Comparison of ENCODE assay signal across 1 cellular context in the genomic region with DNA sequence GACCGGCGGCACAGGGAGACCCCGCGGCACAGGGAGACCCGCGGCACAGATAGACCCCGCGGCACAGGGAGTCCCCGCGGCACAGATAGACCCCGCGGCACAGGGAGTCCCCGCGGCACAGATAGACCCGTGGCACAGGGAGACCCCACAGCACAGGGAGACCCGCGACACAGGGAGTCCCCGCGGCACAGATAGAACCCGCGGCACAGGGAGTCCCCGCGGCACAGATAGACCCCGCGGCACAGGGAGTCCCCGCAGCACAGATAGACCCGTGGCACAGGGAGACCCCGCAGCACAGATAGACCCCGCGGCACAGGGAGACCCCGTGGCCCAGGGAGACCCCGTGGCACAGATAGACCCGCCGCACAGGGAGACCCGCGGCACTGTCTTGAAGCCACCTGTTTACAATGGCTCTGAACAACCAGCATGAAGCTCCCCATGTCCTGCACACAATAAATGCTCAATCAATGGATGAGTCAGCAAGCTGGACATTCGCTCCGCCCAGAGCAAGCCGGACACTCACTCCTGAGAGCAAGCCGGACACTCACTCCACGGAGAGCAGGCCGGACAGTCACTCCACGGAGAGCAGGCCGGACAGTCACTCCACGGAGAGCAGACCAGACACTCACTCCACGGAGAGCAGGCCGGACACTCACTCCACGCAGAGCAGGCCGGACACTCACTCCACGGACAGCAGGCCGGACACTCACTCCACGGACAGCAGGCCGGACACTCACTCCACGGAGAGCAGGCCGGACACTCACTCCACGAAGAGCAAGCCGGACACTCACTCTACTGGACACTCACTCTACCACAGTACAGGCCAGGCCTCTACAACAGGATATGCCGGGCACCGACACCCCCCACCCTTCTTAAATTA.
TF ChIP-seq lines count a peak whose summit lies in the region.

No MANE protein-coding gene starts in this region.

TF ChIP-seq in GM23338, 12 proteins besides CTCF, POLR2A, EP300 and RAD21 (continued from another document):
- TF ChIP-seq ZNF462 (CRISPR knock-in tag; IDR thresholded peaks at IDR 0.05) (no peak), JUNB (IDR thresholded peaks at IDR 0.05; ENCODE audit: unreplicated experiment) (no peak), EZH2 (IDR thresholded peaks at IDR 0.05; ENCODE audit: low read depth, unreplicated experiment) (no peak), EZH2phosphoT487 (IDR thresholded peaks at IDR 0.05; ENCODE audit: unreplicated experiment) (no peak), ZNF331 (CRISPR knock-in tag; IDR thresholded peaks at IDR 0.05; ENCODE audit: low read depth) (no peak), REST (IDR thresholded peaks at IDR 0.05; ENCODE audit: unreplicated experiment) (no peak), CREB1 (CRISPR knock-in tag; IDR thresholded peaks at IDR 0.05; ENCODE audit: low read depth) (no peak), STAT1 (IDR thresholded peaks at IDR 0.05; ENCODE audit: unreplicated experiment) (no peak)
- TF ChIP-seq, protein P1, sequence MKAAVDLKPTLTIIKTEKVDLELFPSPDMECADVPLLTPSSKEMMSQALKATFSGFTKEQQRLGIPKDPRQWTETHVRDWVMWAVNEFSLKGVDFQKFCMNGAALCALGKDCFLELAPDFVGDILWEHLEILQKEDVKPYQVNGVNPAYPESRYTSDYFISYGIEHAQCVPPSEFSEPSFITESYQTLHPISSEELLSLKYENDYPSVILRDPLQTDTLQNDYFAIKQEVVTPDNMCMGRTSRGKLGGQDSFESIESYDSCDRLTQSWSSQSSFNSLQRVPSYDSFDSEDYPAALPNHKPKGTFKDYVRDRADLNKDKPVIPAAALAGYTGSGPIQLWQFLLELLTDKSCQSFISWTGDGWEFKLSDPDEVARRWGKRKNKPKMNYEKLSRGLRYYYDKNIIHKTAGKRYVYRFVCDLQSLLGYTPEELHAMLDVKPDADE (IDR thresholded peaks at IDR 0.05) = no peak
TF ChIP-seq in GM23338: peak in this region for 0.
